28 cellular contexts compared by ENCODE assay signal in the genomic region with DNA sequence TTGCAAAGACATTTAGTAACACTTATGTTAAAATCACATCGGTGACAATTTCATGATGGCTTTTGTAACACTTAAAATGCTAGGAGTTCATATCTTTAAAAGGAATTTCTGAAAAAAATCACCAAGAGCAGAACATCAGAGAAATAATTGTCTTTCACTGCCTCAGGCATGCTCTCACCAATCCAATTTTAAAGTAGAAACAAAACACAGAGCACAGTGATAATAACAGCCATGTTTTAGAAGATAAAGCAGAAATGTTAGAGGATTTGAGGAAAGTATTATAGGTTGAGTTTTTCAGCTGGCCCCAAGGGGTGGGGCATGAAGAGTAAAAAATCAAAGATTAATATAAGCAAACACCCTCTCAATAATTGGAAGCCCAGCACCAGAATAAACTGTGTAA.
"Had no signal": no experiment of that assay in that cellular context is flagged by ENCODE, and none has a peak within 500 bp of the region (broad histone marks: within the 10 kb centered on the region; RNA-seq: fewer than 3 reads in every experiment).

No MANE protein-coding gene starts in this region.

- FAIRE-seq: endometrium, endothelial cell of umbilical vein, frontal cortex had no signal

- H3K27ac ChIP-seq: colonic mucosa, coronary artery, dorsolateral prefrontal cortex, epithelial cell of prostate, esophagus muscularis mucosa, esophagus squamous epithelium, foreskin keratinocyte, gastrocnemius medialis, gastroesophageal sphincter, heart left ventricle, heart right ventricle, hepatocyte had no signal

- H3K4me3 ChIP-seq: colonic mucosa, coronary artery, dorsolateral prefrontal cortex, esophagus muscularis mucosa, esophagus squamous epithelium, gastrocnemius medialis, gastroesophageal sphincter, heart left ventricle, heart right ventricle, hepatocyte had no signal

- H3K36me3 ChIP-seq: colonic mucosa, esophagus muscularis mucosa, esophagus squamous epithelium, gastrocnemius medialis, gastroesophageal sphincter, heart left ventricle, heart right ventricle had no signal

- H3K4me2 ChIP-seq: hepatocyte had no signal

- DNase-seq: colonic mucosa; cortex of kidney; dermis blood vessel endothelial cell; dorsolateral prefrontal cortex; effector CD4-positive, alpha-beta T cell; effector CD8-positive, alpha-beta T cell; effector memory CD4-positive, alpha-beta T cell; effector memory CD8-positive, alpha-beta T cell; endodermal cell; erythroblast; esophagus squamous epithelium; foreskin fibroblast; foreskin keratinocyte; foreskin melanocyte; gastrocnemius medialis; glutamatergic neuron; head of caudate nucleus; heart left ventricle; heart right ventricle had no signal

- H3K79me2 ChIP-seq: hepatocyte had no signal

- H2AFZ ChIP-seq: hepatocyte had no signal

- H3K4me1 ChIP-seq: colonic mucosa, esophagus muscularis mucosa, esophagus squamous epithelium, foreskin keratinocyte, gastrocnemius medialis, gastroesophageal sphincter, heart left ventricle, heart right ventricle had no signal

- H3K9me3 ChIP-seq: colonic mucosa, esophagus muscularis mucosa, esophagus squamous epithelium, gastrocnemius medialis, gastroesophageal sphincter, heart left ventricle, heart right ventricle had no signal

- H3K27me3 ChIP-seq: colonic mucosa, dorsolateral prefrontal cortex, esophagus muscularis mucosa, esophagus squamous epithelium, foreskin keratinocyte, gastrocnemius medialis, gastroesophageal sphincter, heart left ventricle, heart right ventricle, hepatocyte had no signal

- ATAC-seq: effector memory CD8-positive, alpha-beta T cell; esophagus mucosa; foreskin keratinocyte; gastrocnemius medialis; gastroesophageal sphincter; heart left ventricle; heart right ventricle had no signal
